In genomic region chrX:40947276-40947675, GRCh38 we compare ENCODE assay signal across 17 cellular contexts.
DNase-seq lines count a peak whose midpoint lies in the region; ATAC-seq, FAIRE-seq and TF ChIP-seq lines count a peak whose summit lies in the region.
"Had no signal": no experiment of that assay in that cellular context is flagged by ENCODE, and none has a peak within 500 bp of the region (broad histone marks: within the 10 kb centered on the region; RNA-seq: fewer than 3 reads in every experiment).

No MANE protein-coding gene starts in this region.

- intact Hi-C loops in left cardiac atrium (cut with DNase I), result no loop called here
- intact Hi-C loops in Right ventricle myocardium inferior (cut with DNase I), result no loop called here
- intact Hi-C loops in lower leg skin (cut with DNase I; ENCODE audit: low total_unique reads), result no loop called here

- no peak for FAIRE-seq in urothelium cell line (lab: Jason Lieb, UNC)

- DNase-seq in left cardiac atrium (no peak), Right ventricle myocardium inferior (ENCODE audit: missing footprints) (no peak), astrocyte of the spinal cord (ENCODE audit: low read depth, low spot score) (peak; percentile 38), kidney tubule cell (ENCODE audit: low spot score) (peak; percentile 50), urothelium cell line (ENCODE audit: low spot score) (peak; percentile 45), DMS53 (lab: John Stamatoyannopoulos, UW) (no peak), lower leg skin (ENCODE audit: low spot score in 2 of 2) (no peak)
- DNase-seq: 8988T; activated CD4-positive, CD25-positive, alpha-beta regulatory T cell treated with anti-CD3 and anti-CD28 coated beads, Interleukin-2, amount 50 U/mL, for 72 hours; COR-L47; naive thymus-derived CD8-positive, alpha-beta T cell; NCI-H187 treated with DMSO at 0.1 percent for 48 hours; right cardiac atrium; stimulated activated CD4-positive, alpha-beta T cell treated with anti-CD3 and anti-CD28 coated beads, Interleukin-4, amount 100 ng/mL, for 24 hours; T-helper 2 cell had no signal

- TF ChIP-seq CTCF in astrocyte of the spinal cord (IDR thresholded peaks at IDR 0.05; ENCODE audit: low read depth, low read length) (no peak), lower leg skin (IDR thresholded peaks at IDR 0.05) (no peak)

- no peak for TF ChIP-seq POLR2A in lower leg skin (IDR thresholded peaks at IDR 0.05)

- H3K4me3 ChIP-seq in astrocyte of the spinal cord (ENCODE audit: low read depth, low read length) (no peak overlapping the region), lower leg skin (ENCODE audit: low read depth, poor library complexity, severe bottlenecking) (no peak overlapping the region)

- 35 to 62% methylated on average over 3 of the region's 3 CpGs for WGBS in lower leg skin, 2 donors

- ATAC-seq in left cardiac atrium (peak; percentile 44 to 85), Right ventricle myocardium inferior (no peak), GM18870 (IDR thresholded peaks at IDR 0.05; ENCODE audit: unreplicated experiment) (no peak)
- ATAC-seq: activated naive CD4-positive, alpha-beta T cell treated with anti-CD3 and anti-CD28 coated beads, Interleukin-2, amount 50 U/mL, for 72 hours; naive thymus-derived CD8-positive, alpha-beta T cell had no signal

- in situ Hi-C loops in astrocyte of the spinal cord (cut with HindIII; ENCODE audit: low sequenced_read_pairs), result no loop called here

Comparison
In these comparisons a context has a peak if more than half of its experiments do, and no peak if none do; other contexts are left out.
1. ATAC-seq: peak in left cardiac atrium (2 of 2); none in Right ventricle myocardium inferior (single experiment) and GM18870 (single experiment).
2. DNase-seq: peak in astrocyte of the spinal cord (single experiment), kidney tubule cell (single experiment) and urothelium cell line (single experiment); none in left cardiac atrium (single experiment), Right ventricle myocardium inferior (single experiment), DMS53 (single experiment) and lower leg skin (0 of 2).